In genomic region chr9:128940271-128940921, GRCh38 we compare ENCODE assay signal across 1 cellular context.
TF ChIP-seq lines count a peak whose summit lies in the region.

No MANE protein-coding gene starts in this region.

TF ChIP-seq in HepG2, 621 proteins besides CTCF, POLR2A, EP300 and RAD21 (continued from another document):
- TF ChIP-seq KIAA2018 (CRISPR knock-in tag; IDR thresholded peaks at IDR 0.05; ENCODE audit: borderline replicate concordance) = no peak
- no peak for TF ChIP-seq ZBTB33 (CRISPR knock-in tag; IDR thresholded peaks at IDR 0.05)
- TF ChIP-seq ZNF276 (CRISPR knock-in tag; IDR thresholded peaks at IDR 0.05; ENCODE audit: low read depth) = no peak
- no peak for TF ChIP-seq HOXA9 (CRISPR knock-in tag; IDR thresholded peaks at IDR 0.05; ENCODE audit: borderline replicate concordance)
- TF ChIP-seq, protein P1, sequence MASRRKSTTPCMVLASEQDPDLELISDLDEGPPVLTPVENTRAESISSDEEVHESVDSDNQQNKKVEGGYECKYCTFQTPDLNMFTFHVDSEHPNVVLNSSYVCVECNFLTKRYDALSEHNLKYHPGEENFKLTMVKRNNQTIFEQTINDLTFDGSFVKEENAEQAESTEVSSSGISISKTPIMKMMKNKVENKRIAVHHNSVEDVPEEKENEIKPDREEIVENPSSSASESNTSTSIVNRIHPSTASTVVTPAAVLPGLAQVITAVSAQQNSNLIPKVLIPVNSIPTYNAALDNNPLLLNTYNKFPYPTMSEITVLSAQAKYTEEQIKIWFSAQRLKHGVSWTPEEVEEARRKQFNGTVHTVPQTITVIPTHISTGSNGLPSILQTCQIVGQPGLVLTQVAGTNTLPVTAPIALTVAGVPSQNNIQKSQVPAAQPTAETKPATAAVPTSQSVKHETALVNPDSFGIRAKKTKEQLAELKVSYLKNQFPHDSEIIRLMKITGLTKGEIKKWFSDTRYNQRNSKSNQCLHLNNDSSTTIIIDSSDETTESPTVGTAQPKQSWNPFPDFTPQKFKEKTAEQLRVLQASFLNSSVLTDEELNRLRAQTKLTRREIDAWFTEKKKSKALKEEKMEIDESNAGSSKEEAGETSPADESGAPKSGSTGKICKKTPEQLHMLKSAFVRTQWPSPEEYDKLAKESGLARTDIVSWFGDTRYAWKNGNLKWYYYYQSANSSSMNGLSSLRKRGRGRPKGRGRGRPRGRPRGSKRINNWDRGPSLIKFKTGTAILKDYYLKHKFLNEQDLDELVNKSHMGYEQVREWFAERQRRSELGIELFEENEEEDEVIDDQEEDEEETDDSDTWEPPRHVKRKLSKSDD (CRISPR knock-in tag; IDR thresholded peaks at IDR 0.05; ENCODE audit: low read depth) = no peak
- no peak for TF ChIP-seq ZNF761 (CRISPR knock-in tag; conservative IDR thresholded peaks at IDR 0.05)
- TF ChIP-seq PAWR (CRISPR knock-in tag; IDR thresholded peaks at IDR 0.05; ENCODE audit: borderline replicate concordance) = no peak
- no peak for TF ChIP-seq MXD4 (CRISPR knock-in tag; IDR thresholded peaks at IDR 0.05)
- TF ChIP-seq FOXA1 (IDR thresholded peaks at IDR 0.05) = no peak
- TF ChIP-seq FOXA1 (CRISPR knock-in tag; IDR thresholded peaks at IDR 0.05) = no peak
